Comparison of ENCODE assay signal across 28 cellular contexts in genomic region chr2:216343221-216343985, GRCh38. TPM values are rescaled to one million over a fixed set of nuclear protein-coding genes. Genes with fewer than 3 reads are reported as not detected.
DNase-seq lines count a peak whose midpoint lies in the region; FAIRE-seq and TF ChIP-seq lines count a peak whose summit lies in the region.
"Had no signal": no experiment of that assay in that cellular context is flagged by ENCODE, and none has a peak within 500 bp of the region (broad histone marks: within the 10 kb centered on the region; RNA-seq: fewer than 3 reads in every experiment).

No MANE protein-coding gene starts in this region.

- H3F3A ChIP-seq in GM23248 (ENCODE audit: insufficient read depth): peaks cover 44% of the 10 kb centered on the region

- H3K4me3 ChIP-seq in GM23248 (peak overlapping the region; percentile 7; the same call in 1 of the 2 replicates), WI38 (ENCODE audit: low read depth, low read length) (peak overlapping the region; percentile 25; the same call in 1 of the 2 replicates), parathyroid adenoma (ENCODE audit: low read depth, low read length) (no peak overlapping the region)
- H3K4me3 ChIP-seq: BLaER1 treated with 17β-estradiol and CSF1 and Interleukin-3, amounts not matched to agents 10 nM and 100 nM; lower lobe of right lung; mucosa of descending colon; sigmoid colon; tibial artery had no signal

- no peaks in the 10 kb centered on the region for H3K9me3 ChIP-seq in GM23248 (ENCODE audit: low read depth)
- no peaks in the 10 kb centered on the region for H3K9me3 ChIP-seq in parathyroid adenoma (ENCODE audit: control insufficient read depth, low read length)
- H3K9me3 ChIP-seq: BLaER1 treated with 17β-estradiol and CSF1 and Interleukin-3, amounts not matched to agents 10 nM and 100 nM; lower lobe of right lung; mucosa of descending colon; sigmoid colon; tibial artery had no signal

- no peak for FAIRE-seq in H54 (lab: Jason Lieb, UNC)

- no peaks in the 10 kb centered on the region for H3K36me3 ChIP-seq in GM23248 (ENCODE audit: low read depth)
- H3K36me3 ChIP-seq in parathyroid adenoma (ENCODE audit: control insufficient read depth, insufficient read depth, low read length): no peaks in the 10 kb centered on the region
- H3K36me3 ChIP-seq: BLaER1 treated with 17β-estradiol and CSF1 and Interleukin-3, amounts not matched to agents 10 nM and 100 nM; lower lobe of right lung; sigmoid colon; tibial artery had no signal

- no peaks in the 10 kb centered on the region for H3K9me2 ChIP-seq in GM23248 (ENCODE audit: insufficient read depth)

- H3K4me2 ChIP-seq in GM23248 (ENCODE audit: unreplicated experiment) (peak overlapping the region; percentile 63), parathyroid adenoma (ENCODE audit: low read length) (no peak overlapping the region)

- DNase-seq in GM23248: peak; percentile 39
- peak; percentile 50 for DNase-seq in fibroblast of gingiva (ENCODE audit: low read depth)
- DNase-seq in RPMI8226: no peak
- DNase-seq in H54 (ENCODE audit: insufficient read length, low spot score): no peak
- no peak for DNase-seq in effector CD4-positive, alpha-beta T cell
- no peak for DNase-seq in SHP77 (lab: John Stamatoyannopoulos, UW)
- DNase-seq: activated B cell treated with CpG ODN at 0.5 μM for 24 hours; activated CD4-positive, alpha-beta T cell treated with anti-CD3 and anti-CD28 coated beads, Interleukin-2, amount 50 U/mL, for 4 hours; activated CD8-positive, alpha-beta memory T cell treated with anti-CD3 and anti-CD28 coated beads, Interleukin-2, amount 50 U/mL, for 48 hours; anterior cingulate cortex; COR-L47; DMS79; effector CD8-positive, alpha-beta T cell; erythroblast; GOT3; lower lobe of right lung; mucosa of descending colon; NCI-H1092; NCI-H187 treated with DMSO at 0.1 percent for 48 hours; NCI-H2227 treated with DMSO at 0.1 percent for 48 hours; NCI-H748 treated with DMSO at 0.1 percent for 48 hours; sigmoid colon; stimulated activated naive CD8-positive, alpha-beta T cell treated with anti-CD3 and anti-CD28 coated beads, Interleukin-15, amount 100 ng/mL, for 72 hours; tibial artery had no signal

- no peak for TF ChIP-seq CTCF in WI38 (IDR thresholded peaks at IDR 0.05; ENCODE audit: low read depth, low read length)
- TF ChIP-seq CTCF in parathyroid adenoma (IDR thresholded peaks at IDR 0.05): no peak

- H2AFZ ChIP-seq in GM23248: peak overlapping the region; percentile 2; the same call in 1 of the 2 replicates
- H2AFZ ChIP-seq in parathyroid adenoma: peak overlapping the region; percentile 54

- H3K4me1 ChIP-seq in GM23248 (ENCODE audit: insufficient read depth): peaks cover 58% of the 10 kb centered on the region
- H3K4me1 ChIP-seq in parathyroid adenoma: no peaks in the 10 kb centered on the region

- in situ Hi-C loops in GM23248 (cut with MboI): no loop called here

- H3K27me3 ChIP-seq in GM23248 (replicated peaks; ENCODE audit: insufficient read depth): no peaks in the 10 kb centered on the region
- H3K27me3 ChIP-seq in parathyroid adenoma (ENCODE audit: control insufficient read depth, insufficient read depth, low read length): no peaks in the 10 kb centered on the region
- H3K27me3 ChIP-seq: BLaER1 treated with 17β-estradiol and CSF1 and Interleukin-3, amounts not matched to agents 10 nM and 100 nM; sigmoid colon; tibial artery had no signal

- TF ChIP-seq POLR2A in H54 (IDR thresholded peaks at IDR 0.05; ENCODE audit: low read depth, low read length): no peak

- peak overlapping the region; percentile 40 for H3K9ac ChIP-seq in GM23248
- H3K9ac ChIP-seq in parathyroid adenoma: no peak overlapping the region
- H3K9ac ChIP-seq: BLaER1 treated with 17β-estradiol and CSF1 and Interleukin-3, amounts not matched to agents 10 nM and 100 nM had no signal

- 49 to 55% methylated on average over 7 of the region's 7 CpGs for WGBS in GM23248 (ENCODE audit: low coverage in 1 of 2, low lambda C conversion rate in 2 of 2, missing lambda C conversion rate in 2 of 2), 2 experiments

- H3K79me2 ChIP-seq in GM23248 (ENCODE audit: insufficient read depth): peaks cover 90% of the 10 kb centered on the region
- H3K79me2 ChIP-seq in parathyroid adenoma: peaks cover 3% of the 10 kb centered on the region

- H4K20me1 ChIP-seq in GM23248 (ENCODE audit: insufficient read depth): no peaks in the 10 kb centered on the region
- H4K20me1 ChIP-seq: BLaER1 treated with 17β-estradiol and CSF1 and Interleukin-3, amounts not matched to agents 10 nM and 100 nM had no signal

- H3K27ac ChIP-seq in GM23248 (peak overlapping the region; percentile 63), parathyroid adenoma (no peak overlapping the region)
- H3K27ac ChIP-seq: BLaER1 treated with 17β-estradiol and CSF1 and Interleukin-3, amounts not matched to agents 10 nM and 100 nM; lower lobe of right lung; sigmoid colon; tibial artery had no signal

RNA-seq across cellular contexts. Expression of gene MARCHF4, which starts 28.9 kb away (rescaled TPM):
- total RNA-seq in GM23248 (2014; rRNA removed; shearing (Covaris generic)): 10.6 and 14.5 TPM in 2 replicates
- 7.0 and 7.8 TPM in 2 replicates for polyA plus RNA-seq in GM23248 (2016; fragmentation: Nextera tagmentation; extraction: Ambion mirVana)
- total RNA-seq: activated B cell treated with CpG ODN at 0.5 μM for 24 hours; activated T-helper 17 cell treated with anti-CD3 and anti-CD28 coated beads, Interleukin-2, amount 50 U/mL, for 72 hours had no signal

Comparison
In these comparisons a context has a peak if more than half of its experiments do, and no peak if none do; other contexts are left out.
1. DNase-seq: peak in GM23248 (single experiment) and fibroblast of gingiva (single experiment); none in RPMI8226 (single experiment), H54 (single experiment), effector CD4-positive, alpha-beta T cell (single experiment) and SHP77 (0 of 2).